In genomic region chr10:60073781-60074656, GRCh38 we compare ENCODE assay signal across 9 cellular contexts.
A peak's percentile ranks its signal among the peaks of the same experiment; 100 is the strongest.
DNase-seq lines count a peak whose midpoint lies in the region; ATAC-seq lines count a peak whose summit lies in the region.
"Had no signal": no experiment of that assay in that cellular context is flagged by ENCODE, and none has a peak within 500 bp of the region (broad histone marks: within the 10 kb centered on the region; RNA-seq: fewer than 3 reads in every experiment).

No MANE protein-coding gene starts in this region.

- DNase-seq in NOMO-1 (lab: John Stamatoyannopoulos, UW; ENCODE audit: unreplicated experiment in 2 of 2) (no peak), NCI-H1092 treated with DMSO at 0.1 percent for 48 hours (lab: John Stamatoyannopoulos, UW) (no peak), cerebellar cortex (ENCODE audit: low spot score) (no peak)
- DNase-seq: activated T-cell treated with anti-CD3 and anti-CD28 coated beads, Interleukin-2, amount 50 U/mL, for 1 hour had no signal

- peaks cover 51% of the 10 kb centered on the region for H3K36me3 Mint-ChIP-seq in stimulated activated memory B cell treated with anti-CD40 and anti-IgM and Interleukin-4, amounts not matched to agents 10 μg/mL and 1 μg/mL and 100 μg/mL, for 72 hours

- H3K9me3 Mint-ChIP-seq in stimulated activated memory B cell treated with anti-CD40 and anti-IgM and Interleukin-4, amounts not matched to agents 10 μg/mL and 1 μg/mL and 100 μg/mL, for 72 hours: no peaks in the 10 kb centered on the region

- peaks cover 9% of the 10 kb centered on the region for H3K4me1 Mint-ChIP-seq in stimulated activated memory B cell treated with anti-CD40 and anti-IgM and Interleukin-4, amounts not matched to agents 10 μg/mL and 1 μg/mL and 100 μg/mL, for 72 hours
- H3K4me1 Mint-ChIP-seq: brain had no signal

- no peaks in the 10 kb centered on the region for H3K27me3 Mint-ChIP-seq in stimulated activated memory B cell treated with anti-CD40 and anti-IgM and Interleukin-4, amounts not matched to agents 10 μg/mL and 1 μg/mL and 100 μg/mL, for 72 hours

- H3K4me3 Mint-ChIP-seq in stimulated activated memory B cell treated with anti-CD40 and anti-IgM and Interleukin-4, amounts not matched to agents 10 μg/mL and 1 μg/mL and 100 μg/mL, for 72 hours: peak overlapping the region; percentile 36
- H3K4me3 Mint-ChIP-seq: brain had no signal

- peak; percentile 92 for ATAC-seq in GM19023 (IDR thresholded peaks at IDR 0.05; ENCODE audit: unreplicated experiment)
- ATAC-seq in GM21717 (IDR thresholded peaks at IDR 0.05; ENCODE audit: unreplicated experiment): peak; percentile 96
- ATAC-seq in HG03103 (IDR thresholded peaks at IDR 0.05; ENCODE audit: low read depth, unreplicated experiment): peak; percentile 85
- ATAC-seq in stimulated activated memory B cell treated with anti-CD40 and anti-IgM and Interleukin-4, amounts not matched to agents 10 μg/mL and 1 μg/mL and 100 μg/mL, for 72 hours: peak; percentile 87

- peak overlapping the region; percentile 92 for H3K27ac Mint-ChIP-seq in stimulated activated memory B cell treated with anti-CD40 and anti-IgM and Interleukin-4, amounts not matched to agents 10 μg/mL and 1 μg/mL and 100 μg/mL, for 72 hours
- H3K27ac Mint-ChIP-seq: brain had no signal
